ENCODE assay signal across 2 cellular contexts in the genomic region with DNA sequence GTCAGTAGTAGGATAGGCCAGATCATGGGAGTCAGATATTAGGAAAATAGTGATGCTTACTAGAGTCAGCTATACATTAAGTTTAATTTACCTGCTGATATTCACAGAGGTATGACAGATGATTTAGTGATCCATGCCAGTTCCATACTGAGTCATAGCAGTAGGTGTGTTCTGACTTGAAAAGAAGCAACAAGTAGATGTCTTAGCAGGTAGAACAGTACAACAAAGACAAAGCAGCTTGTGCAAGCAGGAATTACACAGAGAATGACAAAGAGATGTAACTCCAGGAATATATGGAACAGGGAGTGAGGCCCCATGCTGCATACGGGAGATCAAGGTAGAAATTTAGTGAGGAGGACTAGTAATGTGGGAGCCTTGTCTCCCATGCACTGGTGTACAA.
TF ChIP-seq lines count a peak whose summit lies in the region.

No MANE protein-coding gene starts in this region.

TF ChIP-seq in A549, 52 proteins besides CTCF, POLR2A, EP300 and RAD21 (continued from another document):
- TF ChIP-seq SREBF2 (IDR thresholded peaks at IDR 0.05): no peak
- TF ChIP-seq, protein P1, sequence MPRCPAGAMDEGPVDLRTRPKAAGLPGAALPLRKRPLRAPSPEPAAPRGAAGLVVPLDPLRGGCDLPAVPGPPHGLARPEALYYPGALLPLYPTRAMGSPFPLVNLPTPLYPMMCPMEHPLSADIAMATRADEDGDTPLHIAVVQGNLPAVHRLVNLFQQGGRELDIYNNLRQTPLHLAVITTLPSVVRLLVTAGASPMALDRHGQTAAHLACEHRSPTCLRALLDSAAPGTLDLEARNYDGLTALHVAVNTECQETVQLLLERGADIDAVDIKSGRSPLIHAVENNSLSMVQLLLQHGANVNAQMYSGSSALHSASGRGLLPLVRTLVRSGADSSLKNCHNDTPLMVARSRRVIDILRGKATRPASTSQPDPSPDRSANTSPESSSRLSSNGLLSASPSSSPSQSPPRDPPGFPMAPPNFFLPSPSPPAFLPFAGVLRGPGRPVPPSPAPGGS (IDR thresholded peaks at IDR 0.05): no peak
- TF ChIP-seq, protein P2, sequence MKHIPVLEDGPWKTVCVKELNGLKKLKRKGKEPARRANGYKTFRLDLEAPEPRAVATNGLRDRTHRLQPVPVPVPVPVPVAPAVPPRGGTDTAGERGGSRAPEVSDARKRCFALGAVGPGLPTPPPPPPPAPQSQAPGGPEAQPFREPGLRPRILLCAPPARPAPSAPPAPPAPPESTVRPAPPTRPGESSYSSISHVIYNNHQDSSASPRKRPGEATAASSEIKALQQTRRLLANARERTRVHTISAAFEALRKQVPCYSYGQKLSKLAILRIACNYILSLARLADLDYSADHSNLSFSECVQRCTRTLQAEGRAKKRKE (CRISPR knock-in tag; IDR thresholded peaks at IDR 0.05; ENCODE audit: low read depth): no peak
- no peak for TF ChIP-seq RARB (CRISPR knock-in tag; IDR thresholded peaks at IDR 0.05)
- TF ChIP-seq KDM1A (IDR thresholded peaks at IDR 0.05; ENCODE audit: low read depth): no peak
- no peak for TF ChIP-seq FOXS1 (CRISPR knock-in tag; IDR thresholded peaks at IDR 0.05)
- no peak for TF ChIP-seq HOXA7 (CRISPR knock-in tag; IDR thresholded peaks at IDR 0.05)
- TF ChIP-seq, protein P3, sequence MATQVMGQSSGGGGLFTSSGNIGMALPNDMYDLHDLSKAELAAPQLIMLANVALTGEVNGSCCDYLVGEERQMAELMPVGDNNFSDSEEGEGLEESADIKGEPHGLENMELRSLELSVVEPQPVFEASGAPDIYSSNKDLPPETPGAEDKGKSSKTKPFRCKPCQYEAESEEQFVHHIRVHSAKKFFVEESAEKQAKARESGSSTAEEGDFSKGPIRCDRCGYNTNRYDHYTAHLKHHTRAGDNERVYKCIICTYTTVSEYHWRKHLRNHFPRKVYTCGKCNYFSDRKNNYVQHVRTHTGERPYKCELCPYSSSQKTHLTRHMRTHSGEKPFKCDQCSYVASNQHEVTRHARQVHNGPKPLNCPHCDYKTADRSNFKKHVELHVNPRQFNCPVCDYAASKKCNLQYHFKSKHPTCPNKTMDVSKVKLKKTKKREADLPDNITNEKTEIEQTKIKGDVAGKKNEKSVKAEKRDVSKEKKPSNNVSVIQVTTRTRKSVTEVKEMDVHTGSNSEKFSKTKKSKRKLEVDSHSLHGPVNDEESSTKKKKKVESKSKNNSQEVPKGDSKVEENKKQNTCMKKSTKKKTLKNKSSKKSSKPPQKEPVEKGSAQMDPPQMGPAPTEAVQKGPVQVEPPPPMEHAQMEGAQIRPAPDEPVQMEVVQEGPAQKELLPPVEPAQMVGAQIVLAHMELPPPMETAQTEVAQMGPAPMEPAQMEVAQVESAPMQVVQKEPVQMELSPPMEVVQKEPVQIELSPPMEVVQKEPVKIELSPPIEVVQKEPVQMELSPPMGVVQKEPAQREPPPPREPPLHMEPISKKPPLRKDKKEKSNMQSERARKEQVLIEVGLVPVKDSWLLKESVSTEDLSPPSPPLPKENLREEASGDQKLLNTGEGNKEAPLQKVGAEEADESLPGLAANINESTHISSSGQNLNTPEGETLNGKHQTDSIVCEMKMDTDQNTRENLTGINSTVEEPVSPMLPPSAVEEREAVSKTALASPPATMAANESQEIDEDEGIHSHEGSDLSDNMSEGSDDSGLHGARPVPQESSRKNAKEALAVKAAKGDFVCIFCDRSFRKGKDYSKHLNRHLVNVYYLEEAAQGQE (IDR thresholded peaks at IDR 0.05): no peak
- no peak for TF ChIP-seq CHD4 (IDR thresholded peaks at IDR 0.05; ENCODE audit: borderline replicate concordance)
- TF ChIP-seq EHF (CRISPR knock-in tag; IDR thresholded peaks at IDR 0.05): no peak
- no peak for TF ChIP-seq CHD2 (IDR thresholded peaks at IDR 0.05; ENCODE audit: low read length, partially characterized antibody)
- no peak for TF ChIP-seq NFE2L2 (conservative IDR thresholded peaks at IDR 0.05; ENCODE audit: low read length)
- no peak for TF ChIP-seq POLR2AphosphoS2 (conservative IDR thresholded peaks at IDR 0.05; ENCODE audit: low read length)

TF ChIP-seq in H1, 55 proteins besides CTCF, POLR2A, EP300 and RAD21 (continued from another document):
- no peak for TF ChIP-seq TBP (IDR thresholded peaks at IDR 0.05; ENCODE audit: low read depth, low read length)
- TF ChIP-seq, protein P4, sequence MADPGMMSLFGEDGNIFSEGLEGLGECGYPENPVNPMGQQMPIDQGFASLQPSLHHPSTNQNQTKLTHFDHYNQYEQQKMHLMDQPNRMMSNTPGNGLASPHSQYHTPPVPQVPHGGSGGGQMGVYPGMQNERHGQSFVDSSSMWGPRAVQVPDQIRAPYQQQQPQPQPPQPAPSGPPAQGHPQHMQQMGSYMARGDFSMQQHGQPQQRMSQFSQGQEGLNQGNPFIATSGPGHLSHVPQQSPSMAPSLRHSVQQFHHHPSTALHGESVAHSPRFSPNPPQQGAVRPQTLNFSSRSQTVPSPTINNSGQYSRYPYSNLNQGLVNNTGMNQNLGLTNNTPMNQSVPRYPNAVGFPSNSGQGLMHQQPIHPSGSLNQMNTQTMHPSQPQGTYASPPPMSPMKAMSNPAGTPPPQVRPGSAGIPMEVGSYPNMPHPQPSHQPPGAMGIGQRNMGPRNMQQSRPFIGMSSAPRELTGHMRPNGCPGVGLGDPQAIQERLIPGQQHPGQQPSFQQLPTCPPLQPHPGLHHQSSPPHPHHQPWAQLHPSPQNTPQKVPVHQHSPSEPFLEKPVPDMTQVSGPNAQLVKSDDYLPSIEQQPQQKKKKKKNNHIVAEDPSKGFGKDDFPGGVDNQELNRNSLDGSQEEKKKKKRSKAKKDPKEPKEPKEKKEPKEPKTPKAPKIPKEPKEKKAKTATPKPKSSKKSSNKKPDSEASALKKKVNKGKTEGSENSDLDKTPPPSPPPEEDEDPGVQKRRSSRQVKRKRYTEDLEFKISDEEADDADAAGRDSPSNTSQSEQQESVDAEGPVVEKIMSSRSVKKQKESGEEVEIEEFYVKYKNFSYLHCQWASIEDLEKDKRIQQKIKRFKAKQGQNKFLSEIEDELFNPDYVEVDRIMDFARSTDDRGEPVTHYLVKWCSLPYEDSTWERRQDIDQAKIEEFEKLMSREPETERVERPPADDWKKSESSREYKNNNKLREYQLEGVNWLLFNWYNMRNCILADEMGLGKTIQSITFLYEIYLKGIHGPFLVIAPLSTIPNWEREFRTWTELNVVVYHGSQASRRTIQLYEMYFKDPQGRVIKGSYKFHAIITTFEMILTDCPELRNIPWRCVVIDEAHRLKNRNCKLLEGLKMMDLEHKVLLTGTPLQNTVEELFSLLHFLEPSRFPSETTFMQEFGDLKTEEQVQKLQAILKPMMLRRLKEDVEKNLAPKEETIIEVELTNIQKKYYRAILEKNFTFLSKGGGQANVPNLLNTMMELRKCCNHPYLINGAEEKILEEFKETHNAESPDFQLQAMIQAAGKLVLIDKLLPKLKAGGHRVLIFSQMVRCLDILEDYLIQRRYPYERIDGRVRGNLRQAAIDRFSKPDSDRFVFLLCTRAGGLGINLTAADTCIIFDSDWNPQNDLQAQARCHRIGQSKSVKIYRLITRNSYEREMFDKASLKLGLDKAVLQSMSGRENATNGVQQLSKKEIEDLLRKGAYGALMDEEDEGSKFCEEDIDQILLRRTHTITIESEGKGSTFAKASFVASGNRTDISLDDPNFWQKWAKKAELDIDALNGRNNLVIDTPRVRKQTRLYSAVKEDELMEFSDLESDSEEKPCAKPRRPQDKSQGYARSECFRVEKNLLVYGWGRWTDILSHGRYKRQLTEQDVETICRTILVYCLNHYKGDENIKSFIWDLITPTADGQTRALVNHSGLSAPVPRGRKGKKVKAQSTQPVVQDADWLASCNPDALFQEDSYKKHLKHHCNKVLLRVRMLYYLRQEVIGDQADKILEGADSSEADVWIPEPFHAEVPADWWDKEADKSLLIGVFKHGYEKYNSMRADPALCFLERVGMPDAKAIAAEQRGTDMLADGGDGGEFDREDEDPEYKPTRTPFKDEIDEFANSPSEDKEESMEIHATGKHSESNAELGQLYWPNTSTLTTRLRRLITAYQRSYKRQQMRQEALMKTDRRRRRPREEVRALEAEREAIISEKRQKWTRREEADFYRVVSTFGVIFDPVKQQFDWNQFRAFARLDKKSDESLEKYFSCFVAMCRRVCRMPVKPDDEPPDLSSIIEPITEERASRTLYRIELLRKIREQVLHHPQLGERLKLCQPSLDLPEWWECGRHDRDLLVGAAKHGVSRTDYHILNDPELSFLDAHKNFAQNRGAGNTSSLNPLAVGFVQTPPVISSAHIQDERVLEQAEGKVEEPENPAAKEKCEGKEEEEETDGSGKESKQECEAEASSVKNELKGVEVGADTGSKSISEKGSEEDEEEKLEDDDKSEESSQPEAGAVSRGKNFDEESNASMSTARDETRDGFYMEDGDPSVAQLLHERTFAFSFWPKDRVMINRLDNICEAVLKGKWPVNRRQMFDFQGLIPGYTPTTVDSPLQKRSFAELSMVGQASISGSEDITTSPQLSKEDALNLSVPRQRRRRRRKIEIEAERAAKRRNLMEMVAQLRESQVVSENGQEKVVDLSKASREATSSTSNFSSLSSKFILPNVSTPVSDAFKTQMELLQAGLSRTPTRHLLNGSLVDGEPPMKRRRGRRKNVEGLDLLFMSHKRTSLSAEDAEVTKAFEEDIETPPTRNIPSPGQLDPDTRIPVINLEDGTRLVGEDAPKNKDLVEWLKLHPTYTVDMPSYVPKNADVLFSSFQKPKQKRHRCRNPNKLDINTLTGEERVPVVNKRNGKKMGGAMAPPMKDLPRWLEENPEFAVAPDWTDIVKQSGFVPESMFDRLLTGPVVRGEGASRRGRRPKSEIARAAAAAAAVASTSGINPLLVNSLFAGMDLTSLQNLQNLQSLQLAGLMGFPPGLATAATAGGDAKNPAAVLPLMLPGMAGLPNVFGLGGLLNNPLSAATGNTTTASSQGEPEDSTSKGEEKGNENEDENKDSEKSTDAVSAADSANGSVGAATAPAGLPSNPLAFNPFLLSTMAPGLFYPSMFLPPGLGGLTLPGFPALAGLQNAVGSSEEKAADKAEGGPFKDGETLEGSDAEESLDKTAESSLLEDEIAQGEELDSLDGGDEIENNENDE (IDR thresholded peaks at IDR 0.05; ENCODE audit: insufficient replicate concordance, low read length): no peak
- TF ChIP-seq, protein P5, sequence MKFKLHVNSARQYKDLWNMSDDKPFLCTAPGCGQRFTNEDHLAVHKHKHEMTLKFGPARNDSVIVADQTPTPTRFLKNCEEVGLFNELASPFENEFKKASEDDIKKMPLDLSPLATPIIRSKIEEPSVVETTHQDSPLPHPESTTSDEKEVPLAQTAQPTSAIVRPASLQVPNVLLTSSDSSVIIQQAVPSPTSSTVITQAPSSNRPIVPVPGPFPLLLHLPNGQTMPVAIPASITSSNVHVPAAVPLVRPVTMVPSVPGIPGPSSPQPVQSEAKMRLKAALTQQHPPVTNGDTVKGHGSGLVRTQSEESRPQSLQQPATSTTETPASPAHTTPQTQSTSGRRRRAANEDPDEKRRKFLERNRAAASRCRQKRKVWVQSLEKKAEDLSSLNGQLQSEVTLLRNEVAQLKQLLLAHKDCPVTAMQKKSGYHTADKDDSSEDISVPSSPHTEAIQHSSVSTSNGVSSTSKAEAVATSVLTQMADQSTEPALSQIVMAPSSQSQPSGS (IDR thresholded peaks at IDR 0.05; ENCODE audit: low read length): no peak
- no peak for TF ChIP-seq CBX5 (IDR thresholded peaks at IDR 0.05; ENCODE audit: low read depth, low read length)
- TF ChIP-seq CHD1 (IDR thresholded peaks at IDR 0.05; ENCODE audit: low read depth, low read length): no peak
